ENCODE assay signal across 8 cellular contexts in genomic region chr15:38671675-38672141, GRCh38.
DNase-seq lines count a peak whose midpoint lies in the region; ATAC-seq and TF ChIP-seq lines count a peak whose summit lies in the region.

No MANE protein-coding gene starts in this region.

- in situ Hi-C loops in GM23248 (cut with MboI): loop anchor here (25.0 kb wide), 1 partner anchor 684 kb away; no protein-coding TSS in a partner anchor

- H3K9me3 ChIP-seq in GM23248 (ENCODE audit: low read depth) (no peaks in the 10 kb centered on the region), OCI-LY3 (ENCODE audit: insufficient read depth, low read length) (no peaks in the 10 kb centered on the region), mesenchymal stem cell (ENCODE audit: control insufficient read depth, low read length) (no peaks in the 10 kb centered on the region)

- H3K36me3 ChIP-seq in GM23248 (ENCODE audit: low read depth) (no peaks in the 10 kb centered on the region), OCI-LY3 (replicated peaks; ENCODE audit: low read depth, low read length) (no peaks in the 10 kb centered on the region), mesenchymal stem cell (ENCODE audit: control insufficient read depth in 1 of 2, insufficient read depth in 2 of 2, low read depth in 1 of 2, low read length in 2 of 2) (no peaks in the 10 kb centered on the region)

- peaks cover 19% of the 10 kb centered on the region for H3K27me3 ChIP-seq in GM23248 (replicated peaks; ENCODE audit: insufficient read depth)
- no peaks in the 10 kb centered on the region for H3K27me3 ChIP-seq in OCI-LY3 (ENCODE audit: low read depth, low read length)
- H3K27me3 ChIP-seq in mesenchymal stem cell (ENCODE audit: control insufficient read depth in 1 of 2, insufficient read depth in 1 of 2, low read length in 2 of 2): peaks cover 4 to 25% of the 10 kb centered on the region in 2 experiments

- no peak overlapping the region for H2AFZ ChIP-seq in GM23248
- peak overlapping the region; percentile 60; the same call in 1 of the 2 replicates for H2AFZ ChIP-seq in OCI-LY3 (ENCODE audit: low read depth, low read length)
- no peak overlapping the region for H2AFZ ChIP-seq in mesenchymal stem cell (ENCODE audit: low read depth, low read length)

- H2BK120ac ChIP-seq in mesenchymal stem cell (ENCODE audit: low read depth, low read length): no peak overlapping the region

- TF ChIP-seq CTCF in OCI-LY3 (IDR thresholded peaks at IDR 0.05; ENCODE audit: low read depth, low read length): no peak

- no peaks in the 10 kb centered on the region for H3F3A ChIP-seq in GM23248 (ENCODE audit: insufficient read depth)

- no peak overlapping the region for H2BK15ac ChIP-seq in mesenchymal stem cell (ENCODE audit: low read depth, poor library complexity, severe bottlenecking)

- H3K27ac ChIP-seq in GM23248: no peak overlapping the region
- peak overlapping the region; percentile 92 for H3K27ac ChIP-seq in OCI-LY3 (ENCODE audit: low read length)
- H3K27ac ChIP-seq in mesenchymal stem cell (ENCODE audit: low read length, poor library complexity, severe bottlenecking): no peak overlapping the region

- H3K14ac ChIP-seq in mesenchymal stem cell (ENCODE audit: low read length in 2 of 2): no peak overlapping the region

- no peak overlapping the region for H2AK5ac ChIP-seq in mesenchymal stem cell (ENCODE audit: low read length, severe bottlenecking)

- H3K23ac ChIP-seq in mesenchymal stem cell (ENCODE audit: low read length in 2 of 2): no peak overlapping the region

- no peak overlapping the region for H2BK5ac ChIP-seq in mesenchymal stem cell (ENCODE audit: low read depth, low read length, poor library complexity, severe bottlenecking)

- H3K4me1 ChIP-seq in GM23248 (ENCODE audit: insufficient read depth) (no peaks in the 10 kb centered on the region), OCI-LY3 (ENCODE audit: low read length) (peaks cover 74% of the 10 kb centered on the region), mesenchymal stem cell (ENCODE audit: control insufficient read depth, insufficient read depth, low read depth, low read length) (no peaks in the 10 kb centered on the region)

- H4K8ac ChIP-seq in mesenchymal stem cell (ENCODE audit: low read length): no peak overlapping the region

- H2BK12ac ChIP-seq in mesenchymal stem cell (ENCODE audit: low read length in 2 of 2): no peak overlapping the region

- no peaks in the 10 kb centered on the region for H4K20me1 ChIP-seq in GM23248 (ENCODE audit: insufficient read depth)
- no peaks in the 10 kb centered on the region for H4K20me1 ChIP-seq in OCI-LY3 (ENCODE audit: insufficient read depth, low read length)

- peak; percentile 56 for ATAC-seq in GM18505 (IDR thresholded peaks at IDR 0.05; ENCODE audit: unreplicated experiment)

- peak; percentile 38 for TF ChIP-seq POLR2A in GM18505 (IDR thresholded peaks at IDR 0.05; ENCODE audit: borderline replicate concordance, extremely low read depth, insufficient read depth, insufficient read length)

- 62 to 63% methylated on average over 5 of the region's 5 CpGs for WGBS in GM23248 (ENCODE audit: low coverage in 1 of 2, low lambda C conversion rate in 2 of 2, missing lambda C conversion rate in 2 of 2), 2 experiments
- 86% methylated on average over 5 of the region's 5 CpGs for WGBS in mesenchymal stem cell

- no peak overlapping the region for H4K91ac ChIP-seq in mesenchymal stem cell (ENCODE audit: low read length)

- H3K4me3 ChIP-seq in GM23248 (no peak overlapping the region), OCI-LY3 (ENCODE audit: low read length) (peak overlapping the region; percentile 48), mesenchymal stem cell (ENCODE audit: insufficient read depth in 1 of 2, low read depth in 1 of 2, low read length in 2 of 2) (no peak overlapping the region)

- H3K4me2 ChIP-seq in GM23248 (ENCODE audit: unreplicated experiment): no peak overlapping the region
- peak overlapping the region; percentile 65 for H3K4me2 ChIP-seq in OCI-LY3 (ENCODE audit: low read length)
- no peak overlapping the region for H3K4me2 ChIP-seq in mesenchymal stem cell (ENCODE audit: low read length, poor library complexity, severe bottlenecking)

- H3K9ac ChIP-seq in GM23248 (no peak overlapping the region), OCI-LY3 (ENCODE audit: low read length) (peak overlapping the region; percentile 63), mesenchymal stem cell (ENCODE audit: low read length) (no peak overlapping the region)

- H3K18ac ChIP-seq in mesenchymal stem cell (ENCODE audit: low read depth in 1 of 2, low read length in 2 of 2): no peak overlapping the region

- peaks cover 4% of the 10 kb centered on the region; the same call in 1 of the 2 replicates for H3K9me2 ChIP-seq in GM23248 (ENCODE audit: insufficient read depth)

- H3K79me1 ChIP-seq in mesenchymal stem cell (replicated peaks; ENCODE audit: low read length, poor library complexity, severe bottlenecking): no peaks in the 10 kb centered on the region

- no peak overlapping the region for H3K4ac ChIP-seq in mesenchymal stem cell (ENCODE audit: low read depth in 1 of 2, low read length in 2 of 2)

- H3K79me2 ChIP-seq in GM23248 (ENCODE audit: insufficient read depth): no peaks in the 10 kb centered on the region
- H3K79me2 ChIP-seq in OCI-LY3 (ENCODE audit: low read length): no peaks in the 10 kb centered on the region

- DNase-seq in GM23248: peak; percentile 57
- DNase-seq in medulla oblongata (ENCODE audit: extremely low spot score): peak; percentile 25
- DNase-seq in NCI-H1436 (lab: John Stamatoyannopoulos, UW): no peak
- DNase-seq in SKM-1 treated with dmso at 0.1 percent for 144 hours (lab: John Stamatoyannopoulos, UW; ENCODE audit: unreplicated experiment): no peak
- no peak for DNase-seq in NCI-H187 treated with DMSO at 0.1 percent for 48 hours (lab: John Stamatoyannopoulos, UW)
- DNase-seq in mesenchymal stem cell: no peak

Comparison
In these comparisons a context has a peak if more than half of its experiments do, and no peak if none do; other contexts are left out.
1. DNase-seq: peak in GM23248 (single experiment) and medulla oblongata (single experiment); none in NCI-H1436 (single experiment), SKM-1 treated with dmso at 0.1 percent for 144 hours (single experiment), NCI-H187 treated with DMSO at 0.1 percent for 48 hours (single experiment) and mesenchymal stem cell (single experiment).